Comparison of ENCODE assay signal across 12 cellular contexts in the genomic region with DNA sequence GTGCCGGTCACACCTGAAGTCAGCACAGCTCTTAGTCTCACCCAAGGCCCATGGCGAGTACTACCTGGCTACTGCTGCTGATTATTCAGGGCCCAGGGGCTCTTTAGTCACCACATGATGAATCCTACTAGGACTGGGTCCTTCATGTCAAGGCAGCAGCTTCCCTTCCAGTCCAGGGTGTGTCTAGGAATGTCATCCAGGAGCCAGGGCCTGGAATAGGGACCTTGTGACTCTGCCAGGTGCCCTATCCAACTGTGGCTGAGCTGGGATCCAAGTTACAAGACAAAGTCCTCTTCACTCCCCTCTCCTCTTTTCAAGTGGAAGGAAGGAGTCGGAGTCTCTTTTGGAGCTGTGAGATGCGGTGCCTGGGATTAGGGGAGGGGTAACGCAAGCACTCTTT.
DNase-seq lines count a peak whose midpoint lies in the region; ATAC-seq, FAIRE-seq and TF ChIP-seq lines count a peak whose summit lies in the region.
"Had no signal": no experiment of that assay in that cellular context is flagged by ENCODE, and none has a peak within 500 bp of the region (broad histone marks: within the 10 kb centered on the region; RNA-seq: fewer than 3 reads in every experiment).

No MANE protein-coding gene starts in this region.

- no peak overlapping the region; a peak in 1 of 22 replicates for H3K9ac ChIP-seq in BLaER1 treated with 17β-estradiol and CSF1 and Interleukin-3, amounts not matched to agents 10 nM and 100 nM
- no peak overlapping the region for H3K9ac ChIP-seq in H1 (replicated peaks in 1 of 4; ENCODE audit: extremely low read depth in 1 of 4, low read depth in 3 of 4, low read length in 3 of 4)

- H3K4ac ChIP-seq in H1 (replicated peaks; ENCODE audit: insufficient read length, low read depth, low read length): no peak overlapping the region

- no peak overlapping the region for H3K56ac ChIP-seq in H1 (replicated peaks; ENCODE audit: insufficient read length, low read depth, low read length)

- intact Hi-C loops in tibial artery (cut with DNase I; ENCODE audit: low total_unique reads): no loop called here

- H3K4me1 ChIP-seq in BLaER1 treated with 17β-estradiol and CSF1 and Interleukin-3, amounts not matched to agents 10 nM and 100 nM: peaks cover 0 to 36% (median 27%) of the 10 kb centered on the region in 10 experiments; a peak in 14 of 20 replicates
- H3K4me1 ChIP-seq in H1 (replicated peaks in 1 of 4; ENCODE audit: control insufficient read depth in 3 of 4, insufficient read depth in 4 of 4, low read length in 3 of 4): peaks cover 0 to 3% (median under 1%) of the 10 kb centered on the region in 4 experiments; a peak in 2 of 7 replicates
- no peaks in the 10 kb centered on the region for H3K4me1 ChIP-seq in right atrium auricular region
- peaks cover 0 to 26% (median 8%) of the 10 kb centered on the region in 4 donors for H3K4me1 ChIP-seq in tibial artery
- H3K4me1 ChIP-seq: A549 had no signal

- H3K23me2 ChIP-seq in H1 (ENCODE audit: low read depth, low read length): no peaks in the 10 kb centered on the region

- no peak for ATAC-seq in GM18873 (IDR thresholded peaks at IDR 0.05; ENCODE audit: low FRiP score, unreplicated experiment)
- ATAC-seq: A549, GM23338 had no signal

- H2BK15ac ChIP-seq in H1 (ENCODE audit: low read length): no peak overlapping the region

- peaks cover 34 to 58% (median 51%) of the 10 kb centered on the region in 11 experiments for H3K9me3 ChIP-seq in BLaER1 treated with 17β-estradiol and CSF1 and Interleukin-3, amounts not matched to agents 10 nM and 100 nM (replicated peaks in 1 of 11)
- H3K9me3 ChIP-seq in H1 (ENCODE audit: insufficient read depth in 2 of 2, low read depth in 1 of 2, low read length in 1 of 2) (no peaks in the 10 kb centered on the region), right atrium auricular region (peaks cover 0 to 12% of the 10 kb centered on the region in 2 donors), tibial artery (peaks cover 0 to 5% (median 2%) of the 10 kb centered on the region in 3 donors)
- H3K9me3 ChIP-seq: A549 had no signal

- CTCF ChIA-PET in H1 (lab: Charles Lee; ENCODE audit: partially characterized antibody): interaction anchor here (1.0 to 1.3 kb wide), 4 partner anchors 22 to 456 kb away, joined by 3 to 4 read pairs (median 3); no protein-coding TSS in a partner anchor

- no peak overlapping the region for H3K4me3 ChIP-seq in BLaER1 treated with 17β-estradiol and CSF1 and Interleukin-3, amounts not matched to agents 10 nM and 100 nM
- no peak overlapping the region for H3K4me3 ChIP-seq in H1 (ENCODE audit: extremely low read depth in 1 of 4, insufficient read depth in 2 of 4, low read depth in 3 of 4, low read length in 4 of 4)
- no peak overlapping the region for H3K4me3 ChIP-seq in right atrium auricular region
- H3K4me3 ChIP-seq in tibial artery: no peak overlapping the region
- H3K4me3 ChIP-seq: A549, GM23338 had no signal

- no peak overlapping the region for H2BK12ac ChIP-seq in H1 (ENCODE audit: low read depth, low read length)

- WGBS in H1 (ENCODE audit: extremely low coverage in 1 of 2, insufficient coverage in 1 of 2, insufficient read length in 1 of 2, insufficient replicate concordance in 2 of 2, low coverage in 1 of 2, low lambda C conversion rate in 2 of 2, missing lambda C conversion rate in 1 of 2), 2 experiments: 92% methylated on average over 5 of the region's 5 CpGs; no CpG with 5 or more reads in 1 of the 2 experiments

- H3K4me2 ChIP-seq in BLaER1 treated with 17β-estradiol and CSF1 and Interleukin-3, amounts not matched to agents 10 nM and 100 nM: peak overlapping the region in 7 of 11 experiments; percentile 20 to 55 (median 33); a peak in 12 of 22 replicates
- no peak overlapping the region for H3K4me2 ChIP-seq in H1 (ENCODE audit: insufficient read depth in 1 of 2, low read depth in 2 of 2, low read length in 2 of 2)
- H3K4me2 ChIP-seq: A549, GM23338 had no signal

- no peak overlapping the region for H2AK5ac ChIP-seq in H1 (ENCODE audit: low read depth, low read length)

- H3K27me3 ChIP-seq in BLaER1 treated with 17β-estradiol and CSF1 and Interleukin-3, amounts not matched to agents 10 nM and 100 nM: no peaks in the 10 kb centered on the region
- no peaks in the 10 kb centered on the region for H3K27me3 ChIP-seq in H1 (replicated peaks in 1 of 4; ENCODE audit: control insufficient read depth in 3 of 4, extremely low read depth in 1 of 4, insufficient read depth in 3 of 4, low read length in 3 of 4)
- H3K27me3 ChIP-seq in right atrium auricular region: no peaks in the 10 kb centered on the region
- no peaks in the 10 kb centered on the region for H3K27me3 ChIP-seq in tibial artery

- DNase-seq in H1 (ENCODE audit: low read depth in 1 of 2, low spot score in 2 of 2) (no peak), right atrium auricular region (ENCODE audit: low spot score) (no peak), tibial artery (no peak), NCI-H2107 (lab: John Stamatoyannopoulos, UW) (no peak)
- DNase-seq: CD4-positive, CD25-positive, alpha-beta regulatory T cell; H9; IMR-90 had no signal

- peak overlapping the region; percentile 63 for H2AFZ ChIP-seq in H1 (ENCODE audit: low read length)

- no peaks in the 10 kb centered on the region for H3K79me1 ChIP-seq in H1 (ENCODE audit: low read depth, low read length)

- no peak overlapping the region for H4K91ac ChIP-seq in H1 (replicated peaks; ENCODE audit: insufficient read length, low read length)

- no peak overlapping the region for H4K5ac ChIP-seq in H1 (ENCODE audit: insufficient read length, low read depth, low read length)

- H3K79me2 ChIP-seq in H1 (ENCODE audit: control insufficient read depth in 1 of 2, insufficient read depth in 2 of 2, low read length in 2 of 2): no peaks in the 10 kb centered on the region

- TF ChIP-seq POLR2A in H1 (IDR thresholded peaks at IDR 0.05; ENCODE audit: control extremely low read depth in 1 of 2, low read depth in 2 of 2, low read length in 2 of 2): no peak

- no peak overlapping the region for H3K18ac ChIP-seq in H1 (ENCODE audit: extremely low read depth, low read length)

- H2BK120ac ChIP-seq in H1 (replicated peaks; ENCODE audit: low read depth, low read length): no peak overlapping the region

- no peak for TF ChIP-seq RAD21 in H1 (IDR thresholded peaks at IDR 0.05 in 1 of 2, conservative IDR thresholded peaks at IDR 0.05 in 1 of 2; ENCODE audit: low read depth in 2 of 2, low read length in 2 of 2)

- no peak overlapping the region for H2BK5ac ChIP-seq in H1 (ENCODE audit: low read depth, low read length)

- POLR2A ChIA-PET in H1 (lab: Charles Lee; ENCODE audit: partially characterized antibody): no interaction called here

- H3K27ac ChIP-seq in BLaER1 treated with 17β-estradiol and CSF1 and Interleukin-3, amounts not matched to agents 10 nM and 100 nM: peak overlapping the region in 3 of 11 experiments; percentile 3 to 43 (median 40); a peak in 3 of 22 replicates
- no peak overlapping the region for H3K27ac ChIP-seq in H1 (ENCODE audit: low read depth, low read length)
- peak overlapping the region; percentile 5 to 59 for H3K27ac ChIP-seq in right atrium auricular region
- H3K27ac ChIP-seq in tibial artery: peak overlapping the region; percentile 47 to 84
- H3K27ac ChIP-seq: A549 had no signal

- H3K36me3 ChIP-seq in BLaER1 treated with 17β-estradiol and CSF1 and Interleukin-3, amounts not matched to agents 10 nM and 100 nM: peaks cover 0 to 11% (median 0%) of the 10 kb centered on the region in 11 experiments; a peak in 2 of 22 replicates
- H3K36me3 ChIP-seq in H1 (ENCODE audit: control insufficient read depth in 2 of 4, insufficient read depth in 4 of 4, low read length in 3 of 4) (no peaks in the 10 kb centered on the region), right atrium auricular region (no peaks in the 10 kb centered on the region), tibial artery (no peaks in the 10 kb centered on the region)

- FAIRE-seq in H1 (lab: Jason Lieb, UNC): no peak
- FAIRE-seq: A549, GM18507 had no signal

- no peak for TF ChIP-seq CTCF in H1 (IDR thresholded peaks at IDR 0.05; ENCODE audit: control extremely low read depth in 1 of 3, insufficient read depth in 1 of 3, low read depth in 1 of 3, low read length in 3 of 3)
- TF ChIP-seq CTCF in right atrium auricular region (IDR thresholded peaks at IDR 0.05): no peak
- TF ChIP-seq CTCF in tibial artery (IDR thresholded peaks at IDR 0.05): no peak

- no peak overlapping the region for H4K8ac ChIP-seq in H1 (ENCODE audit: extremely low read depth, insufficient read depth, low read length)

- H2BK20ac ChIP-seq in H1 (ENCODE audit: low read length): no peak overlapping the region

- TF ChIP-seq EP300 in H1 (IDR thresholded peaks at IDR 0.05; ENCODE audit: borderline replicate concordance in 1 of 2, low read depth in 2 of 2, low read length in 2 of 2): no peak

- H3K23ac ChIP-seq in H1 (ENCODE audit: insufficient read length): no peak overlapping the region

- no peak overlapping the region for H3K14ac ChIP-seq in H1 (ENCODE audit: insufficient read length)

- H4K20me1 ChIP-seq in BLaER1 treated with 17β-estradiol and CSF1 and Interleukin-3, amounts not matched to agents 10 nM and 100 nM: no peaks in the 10 kb centered on the region
- no peaks in the 10 kb centered on the region for H4K20me1 ChIP-seq in H1 (replicated peaks in 1 of 2; ENCODE audit: control insufficient read depth in 1 of 2, insufficient read depth in 2 of 2, low read length in 2 of 2)

TF ChIP-seq in H1, 55 proteins besides CTCF, POLR2A, EP300 and RAD21 (continues in another document):
- TF ChIP-seq, protein P1, sequence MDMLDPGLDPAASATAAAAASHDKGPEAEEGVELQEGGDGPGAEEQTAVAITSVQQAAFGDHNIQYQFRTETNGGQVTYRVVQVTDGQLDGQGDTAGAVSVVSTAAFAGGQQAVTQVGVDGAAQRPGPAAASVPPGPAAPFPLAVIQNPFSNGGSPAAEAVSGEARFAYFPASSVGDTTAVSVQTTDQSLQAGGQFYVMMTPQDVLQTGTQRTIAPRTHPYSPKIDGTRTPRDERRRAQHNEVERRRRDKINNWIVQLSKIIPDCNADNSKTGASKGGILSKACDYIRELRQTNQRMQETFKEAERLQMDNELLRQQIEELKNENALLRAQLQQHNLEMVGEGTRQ (IDR thresholded peaks at IDR 0.05; ENCODE audit: low read length): no peak
- TF ChIP-seq KDM1A (IDR thresholded peaks at IDR 0.05; ENCODE audit: borderline replicate concordance, low read length) (no peak), YY1 (IDR thresholded peaks at IDR 0.05; ENCODE audit: low read depth, low read length) (no peak), TBP (IDR thresholded peaks at IDR 0.05; ENCODE audit: low read depth, low read length) (no peak), SIN3A (conservative IDR thresholded peaks at IDR 0.05 in 1 of 2, IDR thresholded peaks at IDR 0.05 in 1 of 2; ENCODE audit: low read depth in 1 of 2, low read length in 2 of 2) (no peak), CBX5 (IDR thresholded peaks at IDR 0.05; ENCODE audit: low read depth, low read length) (no peak), TCF12 (IDR thresholded peaks at IDR 0.05; ENCODE audit: low read depth, low read length) (no peak), SIX5 (IDR thresholded peaks at IDR 0.05; ENCODE audit: low read depth, low read length) (no peak), GTF2F1 (IDR thresholded peaks at IDR 0.05; ENCODE audit: borderline replicate concordance, low read depth, low read length) (no peak), KDM5A (IDR thresholded peaks at IDR 0.05; ENCODE audit: low read length) (no peak)

Comparison
In these comparisons a context has a peak if more than half of its experiments do, and no peak if none do; other contexts are left out.
1. H3K4me2 ChIP-seq: peak in BLaER1 treated with 17β-estradiol and CSF1 and Interleukin-3, amounts not matched to agents 10 nM and 100 nM (7 of 11); none in H1 (0 of 2).